ENCODE assay signal across 24 cellular contexts in the genomic region with DNA sequence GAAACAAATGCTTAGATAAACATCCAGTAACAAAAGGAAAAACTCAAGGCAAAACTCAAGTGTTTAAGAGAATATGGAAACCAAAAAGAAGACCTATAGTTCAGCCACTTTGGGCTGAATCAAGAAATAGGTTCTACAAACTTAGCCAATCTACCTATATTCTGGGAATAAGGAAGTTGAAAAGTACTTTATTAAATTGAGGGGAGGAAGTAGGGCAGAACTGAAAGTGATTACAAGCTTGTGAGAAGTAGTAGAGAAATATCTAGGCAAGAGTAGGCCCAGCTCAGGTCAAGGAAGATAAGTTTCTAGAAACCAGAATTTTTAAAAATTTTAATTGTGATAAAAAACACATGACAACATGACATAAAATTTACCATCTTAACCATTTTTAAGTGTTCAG.
"Had no signal": no experiment of that assay in that cellular context is flagged by ENCODE, and none has a peak within 500 bp of the region (broad histone marks: within the 10 kb centered on the region; RNA-seq: fewer than 3 reads in every experiment).

No MANE protein-coding gene starts in this region.

- H3K4me1 ChIP-seq: ascending aorta, colonic mucosa, gastrocnemius medialis, sigmoid colon, suprapubic skin had no signal

- H3K36me3 ChIP-seq: ascending aorta, cardiac muscle cell, colonic mucosa, gastrocnemius medialis, ovary, sigmoid colon, suprapubic skin, tibial artery had no signal

- H3K27ac ChIP-seq: ascending aorta, cardiac muscle cell, colonic mucosa, gastrocnemius medialis, hepatocyte, ovary, psoas muscle, sigmoid colon, suprapubic skin, tibial artery had no signal

- H3K4me3 ChIP-seq: ascending aorta, cardiac muscle cell, colonic mucosa, gastrocnemius medialis, hepatocyte, ovary, psoas muscle, sigmoid colon, smooth muscle cell, suprapubic skin, tibial artery had no signal

- ATAC-seq: activated CD4-positive, alpha-beta T cell treated with anti-CD3 and anti-CD28 coated beads for 36 hours; activated CD8-positive, alpha-beta memory T cell treated with anti-CD3 and anti-CD28 coated beads, Interleukin-2, amount 10 ng/mL, durations not matched to agents 7 days and 5 days; activated CD8-positive, alpha-beta T cell treated with anti-CD3 and anti-CD28 coated beads, Interleukin-2, amount 10 ng/mL, durations not matched to agents 7 days and 5 days; gastrocnemius medialis; naive thymus-derived CD4-positive, alpha-beta T cell; psoas muscle had no signal

- DNase-seq: activated CD4-positive, alpha-beta T cell treated with anti-CD3 and anti-CD28 coated beads for 36 hours; activated CD4-positive, CD25-positive, alpha-beta regulatory T cell; activated CD8-positive, alpha-beta memory T cell treated with anti-CD3 and anti-CD28 coated beads, Interleukin-2, amount 10 ng/mL, durations not matched to agents 7 days and 5 days; activated CD8-positive, alpha-beta T cell treated with anti-CD3 and anti-CD28 coated beads, Interleukin-2, amount 10 ng/mL, durations not matched to agents 7 days and 5 days; activated effector memory CD4-positive, alpha-beta T cell treated with anti-CD3 and anti-CD28 coated beads, Interleukin-2, amount 50 U/mL, for 16 hours; activated naive CD4-positive, alpha-beta T cell treated with anti-CD3 and anti-CD28 coated beads for 36 hours; activated naive CD8-positive, alpha-beta T cell treated with anti-CD3 and anti-CD28 coated beads for 36 hours; cerebellar nuclear complex; colonic mucosa; effector CD8-positive, alpha-beta T cell; gastrocnemius medialis; kidney; midbrain; naive thymus-derived CD4-positive, alpha-beta T cell; ovary; psoas muscle; sigmoid colon; stimulated activated naive CD4-positive, alpha-beta T cell; tibial artery had no signal

- H3K27me3 ChIP-seq: ascending aorta, cardiac muscle cell, colonic mucosa, gastrocnemius medialis, hepatocyte, ovary, sigmoid colon, suprapubic skin, tibial artery had no signal

- H3K9me3 ChIP-seq: colonic mucosa, gastrocnemius medialis, ovary, psoas muscle, sigmoid colon, suprapubic skin had no signal
